13 cellular contexts compared by ENCODE assay signal in genomic region chr2:45777996-45778719, GRCh38.
A peak's percentile ranks its signal among the peaks of the same experiment; 100 is the strongest.
DNase-seq lines count a peak whose midpoint lies in the region; ATAC-seq and TF ChIP-seq lines count a peak whose summit lies in the region.
"Had no signal": no experiment of that assay in that cellular context is flagged by ENCODE, and none has a peak within 500 bp of the region (broad histone marks: within the 10 kb centered on the region; RNA-seq: fewer than 3 reads in every experiment).

No MANE protein-coding gene starts in this region.

- no peaks in the 10 kb centered on the region for H3K27me3 ChIP-seq in HL-60 (ENCODE audit: insufficient read depth, poor library complexity, severe bottlenecking)
- H3K27me3 ChIP-seq in psoas muscle (ENCODE audit: insufficient read depth in 3 of 3, low read length in 2 of 3): no peaks in the 10 kb centered on the region
- H3K27me3 ChIP-seq in tibial artery: no peaks in the 10 kb centered on the region
- H3K27me3 ChIP-seq: cardiac muscle cell, right atrium auricular region had no signal

- no peak overlapping the region for H3K27ac ChIP-seq in HL-60 (replicated peaks)
- H3K27ac ChIP-seq in psoas muscle: no peak overlapping the region
- H3K27ac ChIP-seq in tibial artery: no peak overlapping the region
- H3K27ac ChIP-seq: cardiac muscle cell, KMS-11, right atrium auricular region had no signal

- H3K4me1 Mint-ChIP-seq in activated T-helper 17 cell treated with anti-CD3 and anti-CD28 coated beads, Interleukin-2, amount 50 U/mL, for 72 hours: peaks cover 3% of the 10 kb centered on the region
- H3K4me1 Mint-ChIP-seq in chondrocyte (ENCODE audit: low read depth): peaks cover 4% of the 10 kb centered on the region

- H3K36me3 ChIP-seq in psoas muscle (ENCODE audit: insufficient read depth in 1 of 2, low read depth in 1 of 2) (no peaks in the 10 kb centered on the region), tibial artery (no peaks in the 10 kb centered on the region)
- H3K36me3 ChIP-seq: cardiac muscle cell, right atrium auricular region had no signal

- H3K4me1 ChIP-seq in psoas muscle (peaks cover 5% of the 10 kb centered on the region), tibial artery (peaks cover 0 to 12% (median 0%) of the 10 kb centered on the region in 4 donors)

- WGBS in psoas muscle, 3 donors: 71 to 84% (median 80%) methylated on average over 10 of the region's 10 CpGs

- no peak overlapping the region for H3K4me3 Mint-ChIP-seq in activated T-helper 17 cell treated with anti-CD3 and anti-CD28 coated beads, Interleukin-2, amount 50 U/mL, for 72 hours
- H3K4me3 Mint-ChIP-seq in chondrocyte (ENCODE audit: unreplicated experiment): no peak overlapping the region
- H3K4me3 Mint-ChIP-seq: HFFc6 had no signal

- no peak for TF ChIP-seq CTCF in HL-60 (IDR thresholded peaks at IDR 0.05; ENCODE audit: insufficient read depth, low read length)
- TF ChIP-seq CTCF in psoas muscle (IDR thresholded peaks at IDR 0.05): no peak
- TF ChIP-seq CTCF in tibial artery (IDR thresholded peaks at IDR 0.05): no peak
- TF ChIP-seq CTCF in chondrocyte (IDR thresholded peaks at IDR 0.05): no peak

- intact Hi-C loops in psoas muscle (cut with DNase I) (loop anchor here (1.0 to 2.0 kb wide), 3 partner anchors 135 to 159 kb away; no protein-coding TSS in a partner anchor), tibial artery (cut with DNase I; ENCODE audit: low total_unique reads) (loop anchor here (5.0 kb wide), 2 partner anchors 131 to 159 kb away; no protein-coding TSS in a partner anchor)

- no peaks in the 10 kb centered on the region for H3K9me3 Mint-ChIP-seq in activated T-helper 17 cell treated with anti-CD3 and anti-CD28 coated beads, Interleukin-2, amount 50 U/mL, for 72 hours
- H3K9me3 Mint-ChIP-seq in chondrocyte (ENCODE audit: low read depth): no peaks in the 10 kb centered on the region
- H3K9me3 Mint-ChIP-seq: activated T-helper 2 cell treated with anti-CD3 and anti-CD28 coated beads, Interferon-gamma antibody, Interleukin-2, Interleukin-4, amounts not matched to agents 10 μg/mL and 5 μg/mL and 100 μg/mL, durations not matched to agents 14 hours and 24 hours and 36 hours; HFFc6 had no signal

- ATAC-seq in activated T-helper 17 cell treated with anti-CD3 and anti-CD28 coated beads, Interleukin-2, amount 50 U/mL, for 72 hours (replicated peaks): peak; percentile 6
- peak; percentile 13 to 65 (median 33) for ATAC-seq in psoas muscle

- no peaks in the 10 kb centered on the region for H3K36me3 Mint-ChIP-seq in activated T-helper 17 cell treated with anti-CD3 and anti-CD28 coated beads, Interleukin-2, amount 50 U/mL, for 72 hours (ENCODE audit: low read depth)
- H3K36me3 Mint-ChIP-seq in chondrocyte (ENCODE audit: low read depth): no peaks in the 10 kb centered on the region

- no peaks in the 10 kb centered on the region for H3K27me3 Mint-ChIP-seq in activated T-helper 17 cell treated with anti-CD3 and anti-CD28 coated beads, Interleukin-2, amount 50 U/mL, for 72 hours
- no peaks in the 10 kb centered on the region for H3K27me3 Mint-ChIP-seq in chondrocyte (ENCODE audit: low read depth)

- H3K9me3 ChIP-seq in psoas muscle: no peaks in the 10 kb centered on the region
- no peaks in the 10 kb centered on the region for H3K9me3 ChIP-seq in tibial artery
- H3K9me3 ChIP-seq: right atrium auricular region had no signal

- peak; percentile 23 for DNase-seq in NCI-H82 (lab: John Stamatoyannopoulos, UW)
- no peak for DNase-seq in NCI-H82 treated with DMSO at 0.1 percent for 48 hours (lab: John Stamatoyannopoulos, UW; ENCODE audit: unreplicated experiment)
- no peak for DNase-seq in HL-60 (ENCODE audit: low read depth in 1 of 2, low spot score in 1 of 2)
- DNase-seq in psoas muscle: no peak
- no peak for DNase-seq in tibial artery
- DNase-seq in chondrocyte (ENCODE audit: low spot score): no peak
- DNase-seq in medulla oblongata (ENCODE audit: extremely low spot score): no peak

- H3K4me3 ChIP-seq in HL-60 (replicated peaks; ENCODE audit: insufficient read depth, low read length) (peak overlapping the region; percentile 17), psoas muscle (no peak overlapping the region), tibial artery (no peak overlapping the region)
- H3K4me3 ChIP-seq: cardiac muscle cell, right atrium auricular region had no signal

- no peak overlapping the region for H3K27ac Mint-ChIP-seq in activated T-helper 17 cell treated with anti-CD3 and anti-CD28 coated beads, Interleukin-2, amount 50 U/mL, for 72 hours
- H3K27ac Mint-ChIP-seq in chondrocyte (ENCODE audit: unreplicated experiment): no peak overlapping the region
- H3K27ac Mint-ChIP-seq: activated T-helper 2 cell treated with anti-CD3 and anti-CD28 coated beads, Interferon-gamma antibody, Interleukin-2, Interleukin-4, amounts not matched to agents 10 μg/mL and 5 μg/mL and 100 μg/mL, durations not matched to agents 14 hours and 24 hours and 36 hours; HFFc6 had no signal
